ENCODE assay signal across 23 cellular contexts in genomic region chr15:75591655-75592364, GRCh38.
"Had no signal": no experiment of that assay in that cellular context is flagged by ENCODE, and none has a peak within 500 bp of the region (broad histone marks: within the 10 kb centered on the region; RNA-seq: fewer than 3 reads in every experiment).

No MANE protein-coding gene starts in this region.

- DNase-seq: activated CD4-positive, alpha-beta memory T cell treated with anti-CD3 and anti-CD28 coated beads for 36 hours; activated CD4-positive, alpha-beta T cell treated with anti-CD3 and anti-CD28 coated beads for 48 hours; activated naive CD4-positive, alpha-beta T cell treated with Interleukin-2 at 50 U/mL for 16 hours; activated naive CD8-positive, alpha-beta T cell treated with anti-CD3 and anti-CD28 coated beads for 36 hours; activated T-cell treated with anti-CD3 and anti-CD28 coated beads, Interleukin-2, amount 50 U/mL, for 48 hours; amniotic stem cell; cerebellar nuclear complex; heart right ventricle; immature natural killer cell; kidney glomerular epithelial cell; naive thymus-derived CD4-positive, alpha-beta T cell; right cardiac atrium; stimulated activated CD4-positive, alpha-beta T cell treated with anti-CD3 and anti-CD28 coated beads, Interleukin-1b, Interleukin-23, amount 100 ng/mL, for 48 hours; substantia nigra; SW 1271; T-helper 17 cell had no signal

- H3K27me3 ChIP-seq: breast epithelium, heart right ventricle, tibial artery had no signal

- H3K27ac ChIP-seq: breast epithelium, coronary artery, epithelial cell of prostate, heart right ventricle, prostate gland, tibial artery had no signal

- H3K27ac Mint-ChIP-seq: activated CD4-positive, alpha-beta memory T cell treated with anti-CD3 and anti-CD28 coated beads for 36 hours; activated naive CD8-positive, alpha-beta T cell treated with anti-CD3 and anti-CD28 coated beads for 36 hours; immature natural killer cell; memory B cell; naive thymus-derived CD4-positive, alpha-beta T cell; stimulated activated naive CD8-positive, alpha-beta T cell treated with anti-CD3 and anti-CD28 coated beads, Interleukin-15, Interleukin-2, amounts not matched to agents 100 ng/mL and 50 ng/mL, for 24 hours; T-helper 17 cell had no signal

- H3K4me1 ChIP-seq: breast epithelium, prostate gland, tibial artery had no signal

- H3K36me3 ChIP-seq: breast epithelium, prostate gland had no signal

- H3K9me3 ChIP-seq: breast epithelium, heart right ventricle, prostate gland, tibial artery had no signal

- H3K4me3 Mint-ChIP-seq: activated CD4-positive, alpha-beta memory T cell treated with anti-CD3 and anti-CD28 coated beads for 36 hours; activated naive CD8-positive, alpha-beta T cell treated with anti-CD3 and anti-CD28 coated beads for 36 hours; immature natural killer cell; memory B cell; naive thymus-derived CD4-positive, alpha-beta T cell; stimulated activated naive CD8-positive, alpha-beta T cell treated with anti-CD3 and anti-CD28 coated beads, Interleukin-15, Interleukin-2, amounts not matched to agents 100 ng/mL and 50 ng/mL, for 24 hours; T-helper 17 cell had no signal

- H3K4me3 ChIP-seq: breast epithelium, coronary artery, heart right ventricle, prostate gland, tibial artery had no signal

- H3K9me3 Mint-ChIP-seq: activated CD4-positive, alpha-beta memory T cell treated with anti-CD3 and anti-CD28 coated beads for 36 hours; activated naive CD8-positive, alpha-beta T cell treated with anti-CD3 and anti-CD28 coated beads for 36 hours; immature natural killer cell; memory B cell; naive thymus-derived CD4-positive, alpha-beta T cell; stimulated activated naive CD8-positive, alpha-beta T cell treated with anti-CD3 and anti-CD28 coated beads, Interleukin-15, Interleukin-2, amounts not matched to agents 100 ng/mL and 50 ng/mL, for 24 hours had no signal

- H3K27me3 Mint-ChIP-seq: activated CD4-positive, alpha-beta memory T cell treated with anti-CD3 and anti-CD28 coated beads for 36 hours; activated naive CD8-positive, alpha-beta T cell treated with anti-CD3 and anti-CD28 coated beads for 36 hours; memory B cell; naive thymus-derived CD4-positive, alpha-beta T cell; stimulated activated naive CD8-positive, alpha-beta T cell treated with anti-CD3 and anti-CD28 coated beads, Interleukin-15, Interleukin-2, amounts not matched to agents 100 ng/mL and 50 ng/mL, for 24 hours; T-helper 17 cell had no signal

- ATAC-seq: naive thymus-derived CD4-positive, alpha-beta T cell; right cardiac atrium; T-helper 17 cell had no signal

- H3K4me1 Mint-ChIP-seq: memory B cell had no signal
